20 cellular contexts compared by ENCODE assay signal in the genomic region with DNA sequence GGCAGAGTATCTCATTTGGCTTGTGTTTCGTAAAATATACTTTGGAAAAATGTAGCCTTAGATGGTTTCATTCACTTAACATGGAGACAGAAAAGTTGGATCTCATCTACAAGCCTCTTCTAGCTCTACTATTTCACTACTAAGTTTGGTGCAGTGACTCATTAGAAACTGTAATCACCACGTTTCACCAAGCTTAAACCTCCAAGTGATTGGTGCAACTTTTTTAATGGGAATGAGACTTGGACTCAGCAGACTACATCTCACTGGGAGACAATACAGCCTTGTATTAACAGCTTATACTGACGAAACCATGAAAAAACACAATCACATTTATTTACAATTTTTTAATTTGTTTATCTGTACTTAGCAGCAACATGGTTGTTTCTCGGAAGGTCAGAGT.
"Had no signal": no experiment of that assay in that cellular context is flagged by ENCODE, and none has a peak within 500 bp of the region (broad histone marks: within the 10 kb centered on the region; RNA-seq: fewer than 3 reads in every experiment).

No MANE protein-coding gene starts in this region.

- H3K27ac ChIP-seq: brain microvascular endothelial cell, esophagus squamous epithelium, neural progenitor cell, thyroid gland had no signal

- H3K9me3 ChIP-seq: esophagus squamous epithelium, thyroid gland had no signal

- H3K4me3 ChIP-seq: esophagus squamous epithelium, lung, neural progenitor cell, thyroid gland had no signal

- H3K36me3 ChIP-seq: brain microvascular endothelial cell, esophagus squamous epithelium, neural progenitor cell, thyroid gland had no signal

- H3K9ac ChIP-seq: neural progenitor cell had no signal

- DNase-seq: activated CD4-positive, alpha-beta T cell treated with anti-CD3 and anti-CD28 coated beads for 48 hours; activated CD4-positive, CD25-positive, alpha-beta regulatory T cell; activated CD8-positive, alpha-beta T cell treated with anti-CD3 and anti-CD28 coated beads for 36 hours; activated naive CD4-positive, alpha-beta T cell treated with Interleukin-2 at 50 U/mL for 16 hours; activated naive CD8-positive, alpha-beta T cell treated with anti-CD3 and anti-CD28 coated beads, Interleukin-2, amount 10 ng/mL, durations not matched to agents 7 days and 5 days; activated T-cell treated with anti-CD3 and anti-CD28 coated beads, Interleukin-2, amount 50 U/mL, for 1 hour; aorta; brain microvascular endothelial cell; cerebellar nuclear complex; cortex of kidney; esophagus squamous epithelium; head of caudate nucleus; kidney; stimulated activated CD4-positive, alpha-beta T cell treated with anti-CD3 and anti-CD28 coated beads, Interleukin-4, amount 100 ng/mL, for 24 hours; thyroid gland had no signal

- H3K4me2 ChIP-seq: neural progenitor cell had no signal

- H3K4me1 ChIP-seq: esophagus squamous epithelium, thyroid gland had no signal

- H3K27me3 ChIP-seq: brain microvascular endothelial cell, esophagus squamous epithelium, neural progenitor cell, thyroid gland had no signal

- ATAC-seq: activated CD8-positive, alpha-beta T cell treated with anti-CD3 and anti-CD28 coated beads for 36 hours; left lobe of liver; sciatic nerve; stimulated activated effector memory CD8-positive, alpha-beta T cell treated with anti-CD3 and anti-CD28 coated beads, Interleukin-12 subunit alpha, Interleukin-12 subunit beta, amount 100 ng/mL, for 72 hours had no signal
